In the genomic region with DNA sequence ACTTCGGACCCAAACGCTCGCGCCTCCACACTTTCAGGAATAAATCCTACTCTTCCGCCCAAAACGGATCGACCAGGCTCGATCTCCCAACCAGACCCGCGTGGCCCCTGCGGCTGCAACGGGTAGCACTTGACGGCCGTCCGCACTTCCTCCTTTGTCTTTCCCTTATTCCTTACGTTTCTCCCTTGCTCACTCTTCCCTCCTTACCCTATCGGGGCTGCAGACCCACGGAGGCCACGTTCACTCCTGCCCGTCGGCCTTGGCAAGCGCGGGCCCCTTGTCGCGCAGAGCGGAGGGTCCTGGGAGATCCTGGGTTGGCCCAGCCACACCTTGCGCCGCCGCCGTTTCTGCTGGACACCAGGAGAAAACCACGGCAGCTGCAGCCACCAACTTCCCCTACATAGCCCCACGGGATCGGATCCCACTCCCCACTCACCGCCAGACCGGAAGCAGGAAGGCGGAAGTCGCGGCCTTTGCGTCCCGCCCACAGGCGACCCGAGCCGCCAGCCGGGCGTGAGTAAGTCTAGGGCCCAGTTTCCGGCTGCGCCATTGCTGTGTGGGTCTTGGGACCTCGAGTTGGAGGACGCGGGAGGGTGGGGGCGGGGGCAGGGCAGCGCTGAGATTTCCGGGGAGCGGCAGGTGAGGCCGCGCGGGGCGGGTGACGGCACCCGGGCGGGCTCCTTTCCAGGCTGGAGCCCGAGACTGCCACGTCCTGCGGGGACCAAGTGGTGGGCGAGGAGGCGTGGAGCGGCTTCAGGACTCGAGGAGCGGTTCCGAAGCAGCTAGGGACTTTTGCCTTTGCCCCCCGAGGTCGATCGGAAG, we compare ENCODE assay signal across 8 cellular contexts. TPM values are rescaled to one million over a fixed set of nuclear protein-coding genes. Genes with fewer than 3 reads are reported as not detected.
A peak's percentile ranks its signal among the peaks of the same experiment; 100 is the strongest.
DNase-seq lines count a peak whose midpoint lies in the region; ATAC-seq, FAIRE-seq and TF ChIP-seq lines count a peak whose summit lies in the region.

A gene with protein sequence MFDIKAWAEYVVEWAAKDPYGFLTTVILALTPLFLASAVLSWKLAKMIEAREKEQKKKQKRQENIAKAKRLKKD (minus strand): TSS at position 459 of the 822 bp plus-strand sequence. CDS start 2,297 bp downstream, outside the sequence.

- TF ChIP-seq CTCF in OCI-LY1 (IDR thresholded peaks at IDR 0.05; ENCODE audit: low read length) (no peak), endothelial cell of umbilical vein (IDR thresholded peaks at IDR 0.05; ENCODE audit: extremely low read depth in 1 of 2, insufficient read depth in 1 of 2, low read depth in 1 of 2, low read length in 2 of 2) (no peak)

- H2AFZ ChIP-seq in OCI-LY1 (ENCODE audit: low read length) = no peak within 1 kb of the TSS; the same call in 1 of the 2 replicates
- H2AFZ ChIP-seq in endothelial cell of umbilical vein (ENCODE audit: low read depth, low read length) = peak within 1 kb of the TSS; percentile 73

- H4K20me1 ChIP-seq in OCI-LY1 (ENCODE audit: insufficient read depth, low read length) (no peaks in the 10 kb centered on the region), endothelial cell of umbilical vein (replicated peaks; ENCODE audit: control insufficient read depth, extremely low read depth, insufficient read depth, low read length) (no peaks in the 10 kb centered on the region)

- H3K9me1 ChIP-seq in endothelial cell of umbilical vein (replicated peaks; ENCODE audit: control insufficient read depth, extremely low read depth, insufficient read depth, low read length) = no peaks in the 10 kb centered on the region

- H3K9ac ChIP-seq in OCI-LY1 (ENCODE audit: low read length) (peak within 1 kb of the TSS; percentile 96), endothelial cell of umbilical vein (replicated peaks; ENCODE audit: extremely low read depth, insufficient read depth, low read length) (peak within 1 kb of the TSS; percentile 65)

- ATAC-seq in GM21360 (IDR thresholded peaks at IDR 0.05; ENCODE audit: unreplicated experiment) = peak; percentile 93

- H3K4me3 ChIP-seq in OCI-LY1 (ENCODE audit: low read depth, low read length, poor library complexity, severe bottlenecking) (peak within 1 kb of the TSS; percentile 95), endothelial cell of umbilical vein (replicated peaks in 1 of 3; ENCODE audit: insufficient read depth in 1 of 3, low read depth in 1 of 3, low read length in 3 of 3) (peak within 1 kb of the TSS; percentile 22 to 70 (median 67))

- dilution Hi-C loops in endothelial cell of umbilical vein (cut with MboI; ENCODE audit: extremely low pct_ligation_motif_present, low sequenced_read_pairs) = no loop called here

- H3K36me3 ChIP-seq in OCI-LY1 (ENCODE audit: insufficient read depth, low read length) = peaks cover 36% of the 10 kb centered on the region
- H3K36me3 ChIP-seq in endothelial cell of umbilical vein (ENCODE audit: control insufficient read depth in 2 of 2, extremely low read depth in 1 of 2, insufficient read depth in 2 of 2, low read length in 2 of 2) = peaks cover 0 to 4% of the 10 kb centered on the region in 2 experiments

- intact Hi-C loops in endothelial cell of umbilical vein (cut with micrococcal nuclease) = loop anchor here (1.0 to 10.0 kb wide), 8 partner anchors 107 to 465 kb away; no protein-coding TSS in a partner anchor

- peaks cover 30% of the 10 kb centered on the region for H3K4me1 ChIP-seq in OCI-LY1 (ENCODE audit: insufficient read depth, low read length, severe bottlenecking)
- peaks cover 15% of the 10 kb centered on the region for H3K4me1 ChIP-seq in endothelial cell of umbilical vein (ENCODE audit: control insufficient read depth, extremely low read depth, insufficient read depth, low read length)

- peak within 1 kb of the TSS; percentile 84 for H3K4me2 ChIP-seq in OCI-LY1 (ENCODE audit: low read length)
- peak within 1 kb of the TSS; percentile 78 for H3K4me2 ChIP-seq in endothelial cell of umbilical vein (ENCODE audit: insufficient read depth, low read length)

- no peaks in the 10 kb centered on the region for H3F3A ChIP-seq in OCI-LY1 (ENCODE audit: insufficient read depth, low read length)

- peaks cover 31% of the 10 kb centered on the region for H3K79me2 ChIP-seq in OCI-LY1 (ENCODE audit: insufficient read depth, low read length)
- H3K79me2 ChIP-seq in endothelial cell of umbilical vein (ENCODE audit: control insufficient read depth, insufficient read depth, low read length) = peaks cover 34% of the 10 kb centered on the region

- H3K9me2 ChIP-seq in OCI-LY1 (ENCODE audit: low read depth, low read length) = no peaks in the 10 kb centered on the region

- H3K9me3 ChIP-seq in OCI-LY1 (ENCODE audit: low read length) (no peaks in the 10 kb centered on the region), endothelial cell of umbilical vein (replicated peaks; ENCODE audit: control insufficient read depth, insufficient read depth, low read length) (no peaks in the 10 kb centered on the region)

- DNase-seq in COLO829 (ENCODE audit: low spot score) = peak; percentile 28
- DNase-seq in HT1080 (ENCODE audit: low read depth) = peak; percentile 89
- DNase-seq in activated CD8-positive, alpha-beta memory T cell treated with anti-CD3 and anti-CD28 coated beads, Interleukin-2, amount 50 U/mL, for 48 hours = peak; percentile 90
- peak; percentile 82 for DNase-seq in endothelial cell of umbilical vein (ENCODE audit: low read depth, low spot score)
- DNase-seq in midbrain (lab: John Stamatoyannopoulos, UW) = peak; percentile 80
- peak; percentile 52 to 64 for DNase-seq in stimulated activated CD8-positive, alpha-beta memory T cell treated with anti-CD3 and anti-CD28 coated beads, Interleukin-2, amount 100 ng/mL, for 1 hour (ENCODE audit: low read depth in 2 of 2)

- peak; percentile 61 for TF ChIP-seq POLR2A in endothelial cell of umbilical vein (IDR thresholded peaks at IDR 0.05; ENCODE audit: low read depth, low read length)

- BruUV-seq in endothelial cell of umbilical vein (replicated peaks; lab: Mats Ljungman, UMichigan) = TSS peak; percentile 26

- no peaks in the 10 kb centered on the region for H3K27me3 ChIP-seq in OCI-LY1 (ENCODE audit: insufficient read depth, low read length)
- no peaks in the 10 kb centered on the region for H3K27me3 ChIP-seq in endothelial cell of umbilical vein (ENCODE audit: control insufficient read depth in 2 of 2, insufficient read depth in 2 of 2, low read length in 2 of 2)

- POLR2A ChIA-PET in endothelial cell of umbilical vein (lab: Charles Lee) = interaction anchor here (0.7 to 1.4 kb wide), 2 partner anchors 165 to 170 kb away, joined by 6 to 8 read pairs; a partner anchor contains a TSS

- peak; percentile 63 for FAIRE-seq in endothelial cell of umbilical vein (lab: Jason Lieb, UNC)

- CTCF ChIA-PET in endothelial cell of umbilical vein (lab: Charles Lee) = interaction anchor here (1.2 to 2.7 kb wide), 2 partner anchors 169 to 204 kb away, joined by 3 to 11 read pairs; no protein-coding TSS in a partner anchor

- H3K27ac ChIP-seq in OCI-LY1 (ENCODE audit: low read depth, low read length, poor library complexity, severe bottlenecking) (peak within 1 kb of the TSS; percentile 52), endothelial cell of umbilical vein (ENCODE audit: insufficient read depth, low read depth, low read length) (peak within 1 kb of the TSS; percentile 72)

TF ChIP-seq in endothelial cell of umbilical vein, 7 proteins besides CTCF, POLR2A, EP300 and RAD21:
- no peak for TF ChIP-seq EZH2 (IDR thresholded peaks at IDR 0.05; ENCODE audit: borderline replicate concordance, low read depth, low read length, severe bottlenecking)
- TF ChIP-seq FOS (IDR thresholded peaks at IDR 0.05; ENCODE audit: borderline replicate concordance, insufficient read depth, low read length) = peak; percentile 57
- TF ChIP-seq POLR2AphosphoS5 (IDR thresholded peaks at IDR 0.05; ENCODE audit: insufficient read depth, low read depth, low read length) = peak; percentile 89

RNA-seq across cellular contexts. Expression of the gene that starts here (rescaled TPM):
- total RNA-seq in HT1080 (2014; rRNA removed; shearing (Covaris generic)) = 115 and 141 TPM in 2 replicates
- polyA plus RNA-seq in HT1080 (2015; cell fraction: cytosol; rRNA removed) = 61.6 and 68.0 TPM in 2 replicates
- polyA plus RNA-seq in HT1080 (2015; cell fraction: nucleus; rRNA removed) = 18.3 and 20.4 TPM in 2 replicates
- 48.8 and 54.5 TPM in 2 replicates for total RNA-seq in endothelial cell of umbilical vein
- 12.8 and 18.4 TPM in 2 replicates for polyA plus RNA-seq in endothelial cell of umbilical vein
- polyA plus RNA-seq in endothelial cell of umbilical vein (2011; cell fraction: cytosol; rRNA removed) = 24.6 and 29.4 TPM in 2 replicates
- 9.5 and 14.0 TPM in 2 replicates for polyA plus RNA-seq in endothelial cell of umbilical vein (2011; cell fraction: nucleus; rRNA removed)
- polyA plus RNA-seq in endothelial cell of umbilical vein (2012) = 32.9 and 43.2 TPM in 2 replicates
- polyA minus RNA-seq in endothelial cell of umbilical vein = 18.8 and 29.1 TPM in 2 replicates
- 18.4 TPM for polyA minus RNA-seq in endothelial cell of umbilical vein (2011; cell fraction: cytosol; rRNA and poly(A)+ RNA removed)
- polyA minus RNA-seq in endothelial cell of umbilical vein (2011; cell fraction: nucleus; rRNA and poly(A)+ RNA removed) = 7.1 and 9.8 TPM in 2 replicates

Comparison
In these comparisons a context has a peak if more than half of its experiments do, and no peak if none do; other contexts are left out.
1. Peak in every context shown above with its lines: DNase-seq, ATAC-seq, H3K4me3 ChIP-seq and H3K27ac ChIP-seq.
2. DNase-seq: peak in every context shown above with its lines; median percentile 90 in activated CD8-positive, alpha-beta memory T cell treated with anti-CD3 and anti-CD28 coated beads, Interleukin-2, amount 50 U/mL, for 48 hours; 89 in HT1080; 82 in endothelial cell of umbilical vein; 80 in midbrain; 58 in stimulated activated CD8-positive, alpha-beta memory T cell treated with anti-CD3 and anti-CD28 coated beads, Interleukin-2, amount 100 ng/mL, for 1 hour; 28 in COLO829.